12 cellular contexts compared by ENCODE assay signal in the genomic region with DNA sequence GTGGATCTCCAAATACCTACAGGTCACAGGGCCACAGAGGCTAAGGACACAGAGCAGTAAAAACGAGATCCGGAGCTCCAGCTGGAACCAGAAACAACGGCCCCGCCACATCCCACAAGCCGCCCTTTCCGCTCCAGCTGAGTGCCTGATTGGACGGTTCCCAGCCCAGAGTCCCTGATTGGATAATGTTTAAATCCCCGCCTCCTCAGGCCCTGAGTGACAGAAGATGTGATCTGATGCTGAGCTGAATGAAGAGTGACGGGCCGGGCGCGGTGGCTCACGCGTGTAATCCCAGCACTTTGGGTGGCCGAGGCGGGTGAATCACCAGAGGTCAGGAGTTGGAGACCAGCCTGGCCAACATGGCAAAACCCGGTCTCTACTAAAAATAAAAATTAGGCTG. TPM values are rescaled to one million over a fixed set of nuclear protein-coding genes. Genes with fewer than 3 reads are reported as not detected.
DNase-seq lines count a peak whose midpoint lies in the region; ATAC-seq and FAIRE-seq lines count a peak whose summit lies in the region.
"Had no signal": no experiment of that assay in that cellular context is flagged by ENCODE, and none has a peak within 500 bp of the region (broad histone marks: within the 10 kb centered on the region; RNA-seq: fewer than 3 reads in every experiment).

A gene (minus strand): TSS at position 101 of the 400 bp plus-strand sequence. CDS start 135 bp downstream, outside the sequence.

- DNase-seq in ELF-1 (ENCODE audit: low read depth, low spot score) (peak; percentile 1), amygdala (lab: John Stamatoyannopoulos, UW) (peak in 51 of 56 donors; percentile 0 to 83 (median 39)), inferior parietal cortex (ENCODE audit: extremely low spot score) (peak; percentile 67), sciatic nerve (ENCODE audit: low spot score) (peak; percentile 75), GDM1 (lab: John Stamatoyannopoulos, UW) (no peak), DMS53 (lab: John Stamatoyannopoulos, UW) (no peak), RCC 7860 (ENCODE audit: low spot score) (no peak), SIG-M5 treated with dmso at 0.1 percent for 504 hours (lab: John Stamatoyannopoulos, UW; ENCODE audit: unreplicated experiment) (no peak)
- DNase-seq: CD4-positive, alpha-beta memory T cell; Kasumi-1 had no signal

- FAIRE-seq in RCC 7860 (lab: Jason Lieb, UNC) = no peak
- FAIRE-seq: GM12892 had no signal

- intact Hi-C loops in sciatic nerve (cut with DNase I) = no loop called here

- peak; percentile 97 for ATAC-seq in sciatic nerve

RNA-seq across cellular contexts. Expression of the gene that starts here (rescaled TPM):
- 0.49 TPM for total RNA-seq in sciatic nerve
- total RNA-seq: activated T-helper 2 cell treated with anti-CD3 and anti-CD28 coated beads, Interferon-gamma antibody, Interleukin-2, Interleukin-4, amounts not matched to agents 10 μg/mL and 5 μg/mL and 100 μg/mL, durations not matched to agents 14 hours and 24 hours and 36 hours; CD4-positive, alpha-beta memory T cell had no signal

Comparison
In these comparisons a context has a peak if more than half of its experiments do, and no peak if none do; other contexts are left out.
1. Peak in DNase-seq and ATAC-seq in sciatic nerve; RNA of the gene not detected or under 1 TPM.
2. DNase-seq: peak in ELF-1 (single experiment), amygdala (51 of 56) and inferior parietal cortex (single experiment); none in GDM1 (single experiment), DMS53 (single experiment), RCC 7860 (single experiment) and SIG-M5 treated with dmso at 0.1 percent for 504 hours (single experiment).